8 cellular contexts compared by ENCODE assay signal in genomic region chr4:130233377-130234047, GRCh38.
DNase-seq lines count a peak whose midpoint lies in the region; ATAC-seq and TF ChIP-seq lines count a peak whose summit lies in the region.

No MANE protein-coding gene starts in this region.

- peak overlapping the region; percentile 48 for H3K4me2 ChIP-seq in BLaER1

- H4K20me1 ChIP-seq in BLaER1: no peaks in the 10 kb centered on the region

- peak; percentile 100 for ATAC-seq in GM19395 (IDR thresholded peaks at IDR 0.05; ENCODE audit: unreplicated experiment)
- peak; percentile 100 for ATAC-seq in HG03097 (IDR thresholded peaks at IDR 0.05; ENCODE audit: low FRiP score, unreplicated experiment)
- no peak for ATAC-seq in Right ventricle myocardium superior (ENCODE audit: poor library complexity)

- H3K27ac Mint-ChIP-seq in T-helper 1 cell treated with Interleukin-12 subunit alpha and Interleukin-12 subunit beta and Interleukin-4 antibody, amounts not matched to agents 30 μg/mL and 1 μg/mL, for 36 hours: peak overlapping the region; percentile 80

- TF ChIP-seq CTCF in prostate gland (IDR thresholded peaks at IDR 0.05): no peak

- H3K27ac ChIP-seq in BLaER1: no peak overlapping the region
- no peak overlapping the region for H3K27ac ChIP-seq in prostate gland

- H3K36me3 Mint-ChIP-seq in T-helper 1 cell treated with Interleukin-12 subunit alpha and Interleukin-12 subunit beta and Interleukin-4 antibody, amounts not matched to agents 30 μg/mL and 1 μg/mL, for 36 hours (ENCODE audit: low read depth): no peaks in the 10 kb centered on the region

- DNase-seq in prostate gland (ENCODE audit: low spot score) (no peak), Right ventricle myocardium superior (no peak), NCI-H2196 (lab: John Stamatoyannopoulos, UW; ENCODE audit: unreplicated experiment) (no peak), mesenteric fat pad (ENCODE audit: low spot score) (no peak)

- H3K4me1 ChIP-seq in BLaER1 (peaks cover 11% of the 10 kb centered on the region), prostate gland (replicated peaks) (no peaks in the 10 kb centered on the region)

- H3K27me3 ChIP-seq in BLaER1 (no peaks in the 10 kb centered on the region), prostate gland (replicated peaks; ENCODE audit: insufficient read depth) (no peaks in the 10 kb centered on the region)

- no peak overlapping the region for H3K4me3 ChIP-seq in BLaER1
- no peak overlapping the region for H3K4me3 ChIP-seq in prostate gland

- H3K4me3 Mint-ChIP-seq in T-helper 1 cell treated with Interleukin-12 subunit alpha and Interleukin-12 subunit beta and Interleukin-4 antibody, amounts not matched to agents 30 μg/mL and 1 μg/mL, for 36 hours: no peak overlapping the region

- intact Hi-C loops in prostate gland (cut with DNase I): no loop called here
- intact Hi-C loops in Right ventricle myocardium superior (cut with DNase I): no loop called here

- no peaks in the 10 kb centered on the region for H3K9me3 ChIP-seq in BLaER1
- H3K9me3 ChIP-seq in prostate gland: no peaks in the 10 kb centered on the region

- 78% methylated on average over 3 of the region's 3 CpGs for WGBS in prostate gland

- H3K27me3 Mint-ChIP-seq in T-helper 1 cell treated with Interleukin-12 subunit alpha and Interleukin-12 subunit beta and Interleukin-4 antibody, amounts not matched to agents 30 μg/mL and 1 μg/mL, for 36 hours (ENCODE audit: low read depth): no peaks in the 10 kb centered on the region

- H3K4me1 Mint-ChIP-seq in T-helper 1 cell treated with Interleukin-12 subunit alpha and Interleukin-12 subunit beta and Interleukin-4 antibody, amounts not matched to agents 30 μg/mL and 1 μg/mL, for 36 hours (ENCODE audit: low read depth): peaks cover 6% of the 10 kb centered on the region

- H3K36me3 ChIP-seq in BLaER1 (no peaks in the 10 kb centered on the region), prostate gland (no peaks in the 10 kb centered on the region)

- H3K9me3 Mint-ChIP-seq in T-helper 1 cell treated with Interleukin-12 subunit alpha and Interleukin-12 subunit beta and Interleukin-4 antibody, amounts not matched to agents 30 μg/mL and 1 μg/mL, for 36 hours: peaks cover 5% of the 10 kb centered on the region

- TF ChIP-seq POLR2A in prostate gland (IDR thresholded peaks at IDR 0.05): no peak

- H3K9ac ChIP-seq in BLaER1: no peak overlapping the region
